Comparison of ENCODE assay signal across 2 cellular contexts in genomic region chr1:26529405-26529654, GRCh38.
TF ChIP-seq lines count a peak whose summit lies in the region.

No MANE protein-coding gene starts in this region.

TF ChIP-seq in GM23338, 12 proteins besides CTCF, POLR2A, EP300 and RAD21 (continued from another document):
- TF ChIP-seq REST (IDR thresholded peaks at IDR 0.05; ENCODE audit: unreplicated experiment) = no peak
- TF ChIP-seq NANOG (IDR thresholded peaks at IDR 0.05; ENCODE audit: borderline replicate concordance) = no peak
- TF ChIP-seq POLR2AphosphoS5 (IDR thresholded peaks at IDR 0.05; ENCODE audit: low read depth) = no peak; the same call in 1 of the 2 replicates
- no peak for TF ChIP-seq ETS1 (IDR thresholded peaks at IDR 0.05)
- no peak for TF ChIP-seq ZNF114 (CRISPR knock-in tag; IDR thresholded peaks at IDR 0.05)
- no peak for TF ChIP-seq EZH2 (IDR thresholded peaks at IDR 0.05; ENCODE audit: low read depth, unreplicated experiment)
- no peak for TF ChIP-seq ZNF462 (CRISPR knock-in tag; IDR thresholded peaks at IDR 0.05)
- no peak for TF ChIP-seq EZH2phosphoT487 (IDR thresholded peaks at IDR 0.05; ENCODE audit: unreplicated experiment)
- no peak for TF ChIP-seq ZNF331 (CRISPR knock-in tag; IDR thresholded peaks at IDR 0.05; ENCODE audit: low read depth)

TF ChIP-seq in SK-N-SH, 30 proteins besides CTCF, POLR2A, EP300 and RAD21 (continued from another document):
- TF ChIP-seq PBX3 (IDR thresholded peaks at IDR 0.05) (no peak), JUND (IDR thresholded peaks at IDR 0.05) (no peak)
TF ChIP-seq in SK-N-SH: peak in this region for 0.
